12 cellular contexts compared by ENCODE assay signal in genomic region chr3:58535531-58536500, GRCh38. TPM values are rescaled to one million over a fixed set of nuclear protein-coding genes. Genes with fewer than 3 reads are reported as not detected.
A peak's percentile ranks its signal among the peaks of the same experiment; 100 is the strongest.
DNase-seq lines count a peak whose midpoint lies in the region; TF ChIP-seq lines count a peak whose summit lies in the region.
"Had no signal": no experiment of that assay in that cellular context is flagged by ENCODE, and none has a peak within 500 bp of the region (broad histone marks: within the 10 kb centered on the region; RNA-seq: fewer than 3 reads in every experiment).

No MANE protein-coding gene starts in this region.

- H3K27me3 ChIP-seq in AG04450 (ENCODE audit: control insufficient read depth, insufficient read depth, low read length) (no peaks in the 10 kb centered on the region), esophagus muscularis mucosa (no peaks in the 10 kb centered on the region)

- WGBS in esophagus muscularis mucosa, result 19% methylated on average over 2 of the region's 2 CpGs

- DNase-seq in AG04450 (ENCODE audit: low read depth, low spot score), result no peak
- peak; percentile 85 for DNase-seq in NB4 (ENCODE audit: low read depth)
- DNase-seq in esophagus muscularis mucosa (ENCODE audit: extremely low spot score), result no peak
- DNase-seq in neural crest cell (ENCODE audit: low read depth, low spot score), result no peak
- no peak for DNase-seq in D341Med (ENCODE audit: low spot score)
- DNase-seq in GM10248 (ENCODE audit: extremely low spot score), result no peak
- DNase-seq in DMS114 treated with DMSO at 0.1 percent for 48 hours (lab: John Stamatoyannopoulos, UW; ENCODE audit: unreplicated experiment), result no peak
- DNase-seq in osteocyte (ENCODE audit: extremely low spot score, unreplicated experiment), result no peak
- DNase-seq: CD8-positive, alpha-beta T cell; NCI-H1105; occipital lobe; T-cell had no signal

- H3K36me3 ChIP-seq in esophagus muscularis mucosa, result peaks cover 7 to 42% (median 30%) of the 10 kb centered on the region in 4 donors

- H3K4me1 Mint-ChIP-seq in neural crest cell (peaks cover 25% of the 10 kb centered on the region), osteocyte (ENCODE audit: unreplicated experiment) (peaks cover 7% of the 10 kb centered on the region)

- intact Hi-C loops in esophagus muscularis mucosa (cut with DNase I), result loop anchor here (10.0 kb wide), 1 partner anchor 351 kb away; no protein-coding TSS in a partner anchor

- CTCF ChIA-PET in AG04450 (lab: Charles Lee) (interaction anchor here (1.2 to 1.5 kb wide), 4 partner anchors 33 to 229 kb away, joined by 3 to 4 read pairs (median 3); partner anchors contain the start of genes HTD2 and RPP14), GM10248 (lab: Yijun Ruan, JAX) (interaction anchor here (1.2 to 8.8 kb wide), 2 partner anchors 45 to 229 kb away, joined by 3 to 95 read pairs; partner anchors contain the start of genes HTD2 and RPP14)

- H3K27me3 Mint-ChIP-seq in neural crest cell (ENCODE audit: low read depth) (no peaks in the 10 kb centered on the region), osteocyte (ENCODE audit: unreplicated experiment) (no peaks in the 10 kb centered on the region)
- H3K27me3 Mint-ChIP-seq: T-cell had no signal

- TF ChIP-seq CTCF in AG04450 (IDR thresholded peaks at IDR 0.05; ENCODE audit: low read depth, low read length) (no peak), NB4 (IDR thresholded peaks at IDR 0.05; ENCODE audit: low read depth, low read length) (no peak), esophagus muscularis mucosa (IDR thresholded peaks at IDR 0.05) (no peak), neural crest cell (conservative IDR thresholded peaks at IDR 0.05) (no peak), GM10248 (IDR thresholded peaks at IDR 0.05; ENCODE audit: control extremely low read depth, extremely low read depth, low read depth, missing control alignments) (no peak), osteocyte (IDR thresholded peaks at IDR 0.05) (no peak)

- POLR2A ChIA-PET in AG04450 (lab: Yijun Ruan, JAX) (no interaction called here), GM10248 (lab: Yijun Ruan, JAX) (no interaction called here)

- H3K9me3 Mint-ChIP-seq in neural crest cell (no peaks in the 10 kb centered on the region), osteocyte (ENCODE audit: unreplicated experiment) (no peaks in the 10 kb centered on the region)
- H3K9me3 Mint-ChIP-seq: CD8-positive, alpha-beta T cell; T-cell had no signal

- H3K9me3 ChIP-seq in AG04450 (ENCODE audit: control insufficient read depth, insufficient read depth, low read length) (no peaks in the 10 kb centered on the region), esophagus muscularis mucosa (no peaks in the 10 kb centered on the region)

- H3K4me3 Mint-ChIP-seq in neural crest cell (no peak overlapping the region), osteocyte (ENCODE audit: unreplicated experiment) (no peak overlapping the region)
- H3K4me3 Mint-ChIP-seq: CD8-positive, alpha-beta T cell; T-cell had no signal

- TF ChIP-seq POLR2A in NB4 (IDR thresholded peaks at IDR 0.05; ENCODE audit: extremely low read depth, insufficient read length) (no peak), esophagus muscularis mucosa (IDR thresholded peaks at IDR 0.05; ENCODE audit: low read depth) (no peak)

- no peak for TF ChIP-seq EP300 in esophagus muscularis mucosa (IDR thresholded peaks at IDR 0.05)

- H3K4me3 ChIP-seq in AG04450 (ENCODE audit: low read depth, low read length) (peak overlapping the region; percentile 59; the same call in 1 of the 2 replicates), NB4 (ENCODE audit: low read depth, low read length) (no peak overlapping the region), esophagus muscularis mucosa (peak overlapping the region; percentile 49 to 60 (median 51))

- H3K27ac Mint-ChIP-seq in neural crest cell (ENCODE audit: unreplicated experiment) (peak overlapping the region; percentile 73), osteocyte (ENCODE audit: unreplicated experiment) (no peak overlapping the region)
- H3K27ac Mint-ChIP-seq: CD8-positive, alpha-beta T cell; T-cell had no signal

- H3K36me3 Mint-ChIP-seq in neural crest cell (ENCODE audit: low read depth) (no peaks in the 10 kb centered on the region), osteocyte (ENCODE audit: unreplicated experiment) (no peaks in the 10 kb centered on the region)
- H3K36me3 Mint-ChIP-seq: CD8-positive, alpha-beta T cell; T-cell had no signal

- peaks cover 30 to 49% (median 38%) of the 10 kb centered on the region in 4 donors for H3K4me1 ChIP-seq in esophagus muscularis mucosa

- H3K27ac ChIP-seq in AG04450 (ENCODE audit: low read depth, low read length), result no peak overlapping the region
- H3K27ac ChIP-seq in esophagus muscularis mucosa (replicated peaks in 1 of 4), result peak overlapping the region; percentile 75 to 84 (median 82)

RNA-seq across cellular contexts. Expression of gene ACOX2, which starts 1.2 kb away (rescaled TPM):
- 27.8 and 30.8 TPM in 2 replicates for polyA plus RNA-seq in AG04450 (2011; rRNA removed)
- polyA minus RNA-seq in AG04450 (2011; rRNA and poly(A)+ RNA removed), result 29.7 and 40.5 TPM in 2 replicates
- total RNA-seq in esophagus muscularis mucosa, result 10 to 100 TPM; 18.3 to 28.9 (median 20.2) TPM
- 0.98 and 1.0 TPM in 2 replicates for total RNA-seq in neural crest cell
- 0.51 TPM in 1 of 2 replicates, not detected in the other for total RNA-seq in osteocyte
- total RNA-seq: CD8-positive, alpha-beta T cell had no signal

RNA-seq across cellular contexts. Expression of gene FAM107A, which starts 41.4 kb away (rescaled TPM):
- polyA plus RNA-seq in AG04450 (2011; rRNA removed), result 0.02 TPM in 1 of 2 replicates, not detected in the other
- polyA minus RNA-seq in AG04450 (2011; rRNA and poly(A)+ RNA removed), result not detected in 2 replicates
- total RNA-seq in esophagus muscularis mucosa, result 100 to 1,000 TPM in 2 of 4 donors, 10 to 100 TPM in 2; 35.7 to 107 (median 92.7) TPM
- 1.6 and 2.3 TPM in 2 replicates for total RNA-seq in neural crest cell
- not detected in 2 replicates for total RNA-seq in osteocyte
- total RNA-seq: CD8-positive, alpha-beta T cell had no signal

RNA-seq across cellular contexts. Expression of gene KCTD6, which starts 43.9 kb away (rescaled TPM):
- polyA plus RNA-seq in AG04450 (2011; rRNA removed), result 9.6 and 13.7 TPM in 2 replicates
- polyA minus RNA-seq in AG04450 (2011; rRNA and poly(A)+ RNA removed), result 6.2 and 8.1 TPM in 2 replicates
- total RNA-seq in esophagus muscularis mucosa (10 to 100 TPM; 13.6 to 16.8 (median 15.1) TPM), neural crest cell (13.5 and 18.2 TPM in 2 replicates), osteocyte (13.6 and 14.4 TPM in 2 replicates)

Comparison
In these comparisons a context has a peak if more than half of its experiments do, and no peak if none do; other contexts are left out.
1. RNA of gene FAM107A, which starts 41.4 kb away (total RNA-seq): 35.7 to 107 TPM in esophagus muscularis mucosa; 1.6 to 2.3 TPM in neural crest cell and not detected in osteocyte; every median in the first group is over 10 times any median in the second.